In the genomic region with DNA sequence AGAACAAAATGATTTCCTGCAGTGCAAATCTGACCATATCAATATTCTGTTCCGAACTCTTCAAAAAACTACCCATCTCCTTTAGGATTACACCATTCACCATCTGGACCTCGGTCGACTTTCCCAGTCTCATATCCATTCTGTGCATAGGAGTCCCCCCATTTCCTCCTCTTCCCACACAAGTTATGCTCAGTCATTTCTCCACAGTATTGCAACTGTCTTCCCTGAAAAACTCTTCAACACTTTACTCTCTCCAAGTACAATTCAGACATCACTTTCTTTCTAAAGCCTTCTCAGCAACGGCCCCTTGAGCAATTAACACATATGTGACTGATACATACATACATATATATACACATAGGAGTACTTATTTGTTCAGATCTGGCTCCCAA, we compare ENCODE assay signal across 6 cellular contexts. TPM values are rescaled to one million over a fixed set of nuclear protein-coding genes. Genes with fewer than 3 reads are reported as not detected.
DNase-seq lines count a peak whose midpoint lies in the region; ATAC-seq and TF ChIP-seq lines count a peak whose summit lies in the region.

No MANE protein-coding gene starts in this region.

- H3K27ac ChIP-seq in testis, result peak overlapping the region; percentile 72 to 88

- H3K27me3 ChIP-seq in MG63 (no peaks in the 10 kb centered on the region), testis (no peaks in the 10 kb centered on the region)

- no peaks in the 10 kb centered on the region for H3K36me3 Mint-ChIP-seq in activated T-cell treated with anti-CD3 and anti-CD28 coated beads, Interleukin-2, amount 50 U/mL, for 4 hours (ENCODE audit: insufficient read depth)

- TF ChIP-seq POLR2A in testis (IDR thresholded peaks at IDR 0.05), result no peak

- ATAC-seq in activated T-cell treated with anti-CD3 and anti-CD28 coated beads, Interleukin-2, amount 50 U/mL, for 4 hours, result no peak

- peak overlapping the region; percentile 99 for H3K4me3 ChIP-seq in MG63
- peak overlapping the region; percentile 97 for H3K4me3 ChIP-seq in fibroblast of the aortic adventitia (ENCODE audit: low read depth, low read length)
- H3K4me3 ChIP-seq in testis, result peak overlapping the region; percentile 82 to 91

- H3K36me3 ChIP-seq in MG63 (peaks cover 11% of the 10 kb centered on the region), testis (ENCODE audit: low read depth, missing control alignments) (no peaks in the 10 kb centered on the region)

- DNase-seq in MG63, result no peak
- DNase-seq in fibroblast of the aortic adventitia (ENCODE audit: low read depth), result no peak
- DNase-seq in testis, result no peak
- no peak for DNase-seq in activated T-cell treated with anti-CD3 and anti-CD28 coated beads, Interleukin-2, amount 50 U/mL, for 4 hours
- DNase-seq in DMS153 (lab: John Stamatoyannopoulos, UW), result no peak
- DNase-seq in mucosa of gallbladder (ENCODE audit: low spot score), result no peak

- no peaks in the 10 kb centered on the region for H3K9me3 Mint-ChIP-seq in activated T-cell treated with anti-CD3 and anti-CD28 coated beads, Interleukin-2, amount 50 U/mL, for 4 hours

- WGBS in testis, 2 donors, result 35 to 46% methylated on average over 4 of the region's 4 CpGs

- TF ChIP-seq CTCF in fibroblast of the aortic adventitia (IDR thresholded peaks at IDR 0.05; ENCODE audit: insufficient read depth, low read length), result no peak
- TF ChIP-seq CTCF in testis (IDR thresholded peaks at IDR 0.05), result no peak

- peaks cover 13% of the 10 kb centered on the region for H3K4me1 ChIP-seq in testis

- H3K4me1 Mint-ChIP-seq in activated T-cell treated with anti-CD3 and anti-CD28 coated beads, Interleukin-2, amount 50 U/mL, for 4 hours (ENCODE audit: low read depth), result peaks cover 16% of the 10 kb centered on the region

- no peaks in the 10 kb centered on the region for H3K27me3 Mint-ChIP-seq in activated T-cell treated with anti-CD3 and anti-CD28 coated beads, Interleukin-2, amount 50 U/mL, for 4 hours (ENCODE audit: low read depth)

- no peaks in the 10 kb centered on the region for H3K9me3 ChIP-seq in MG63
- H3K9me3 ChIP-seq in testis, result no peaks in the 10 kb centered on the region

- intact Hi-C loops in testis (cut with DNase I; ENCODE audit: low total_unique reads), result no loop called here

- H3K4me3 Mint-ChIP-seq in activated T-cell treated with anti-CD3 and anti-CD28 coated beads, Interleukin-2, amount 50 U/mL, for 4 hours, result no peak overlapping the region

RNA-seq across cellular contexts. Expression of a gene that starts 0.8 kb away (rescaled TPM):
- 0.82 and 2.3 TPM in 2 replicates for total RNA-seq in MG63 (2014; rRNA removed; shearing (Covaris generic); ENCODE audit: low replicate concordance)
- total RNA-seq in fibroblast of the aortic adventitia (ENCODE audit: low replicate concordance), result 4.7 and 6.1 TPM in 2 replicates
- total RNA-seq in testis, result 10 to 100 TPM; 16.8 to 23.1 TPM
- 17.3 TPM for polyA plus RNA-seq in testis (ENCODE audit: insufficient read depth, low read depth, low replicate concordance)
- total RNA-seq in activated T-cell treated with anti-CD3 and anti-CD28 coated beads, Interleukin-2, amount 50 U/mL, for 4 hours, result 1 to 10 TPM; 2.9 to 3.5 (median 3.2) TPM
- total RNA-seq in mucosa of gallbladder, result 8.4 TPM

RNA-seq across cellular contexts. Expression of a gene that starts 10.3 kb away (rescaled TPM):
- total RNA-seq in MG63 (2014; rRNA removed; shearing (Covaris generic); ENCODE audit: low replicate concordance), result 15.3 and 50.2 TPM in 2 replicates
- total RNA-seq in fibroblast of the aortic adventitia (ENCODE audit: low replicate concordance), result 38.7 and 50.3 TPM in 2 replicates
- 100 to 1,000 TPM in 1 of 2 donors, 10 to 100 TPM in 1; 94.0 to 113 TPM for total RNA-seq in testis
- polyA plus RNA-seq in testis (ENCODE audit: insufficient read depth, low read depth, low replicate concordance), result 53.0 TPM
- 10 to 100 TPM; 14.3 to 17.1 (median 16.7) TPM for total RNA-seq in activated T-cell treated with anti-CD3 and anti-CD28 coated beads, Interleukin-2, amount 50 U/mL, for 4 hours
- 55.6 TPM for total RNA-seq in mucosa of gallbladder

RNA-seq across cellular contexts. Expression of a gene that starts 17.4 kb away (rescaled TPM):
- total RNA-seq in MG63 (2014; rRNA removed; shearing (Covaris generic); ENCODE audit: low replicate concordance), result 4.3 and 8.0 TPM in 2 replicates
- total RNA-seq in fibroblast of the aortic adventitia (ENCODE audit: low replicate concordance) (9.1 and 17.7 TPM in 2 replicates), testis (1 to 10 TPM; 9.1 to 9.2 TPM), mucosa of gallbladder (7.2 TPM)
- polyA plus RNA-seq in testis (ENCODE audit: insufficient read depth, low read depth, low replicate concordance), result 7.2 TPM
- 1 to 10 TPM; 6.3 to 7.2 (median 6.5) TPM for total RNA-seq in activated T-cell treated with anti-CD3 and anti-CD28 coated beads, Interleukin-2, amount 50 U/mL, for 4 hours

RNA-seq across cellular contexts. Expression of a gene that starts 25.4 kb away (rescaled TPM):
- 17.6 and 25.1 TPM in 2 replicates for total RNA-seq in MG63 (2014; rRNA removed; shearing (Covaris generic); ENCODE audit: low replicate concordance)
- total RNA-seq in fibroblast of the aortic adventitia (ENCODE audit: low replicate concordance) (47.7 and 58.8 TPM in 2 replicates), testis (10 to 100 TPM; 70.6 to 78.6 TPM), mucosa of gallbladder (39.9 TPM)
- polyA plus RNA-seq in testis (ENCODE audit: insufficient read depth, low read depth, low replicate concordance), result 26.1 TPM
- total RNA-seq in activated T-cell treated with anti-CD3 and anti-CD28 coated beads, Interleukin-2, amount 50 U/mL, for 4 hours, result 10 to 100 TPM; 27.3 to 31.1 (median 28.4) TPM
